ENCODE assay signal across 1 cellular context in genomic region chr16:89922884-89923639, GRCh38.
TF ChIP-seq lines count a peak whose summit lies in the region.

TSS of gene TUBB3 (plus strand) at chr16:89923342. CDS start at chr16:89923402, 60 bp downstream.

TF ChIP-seq in HepG2, 621 proteins besides CTCF, POLR2A, EP300 and RAD21 (continued from another document and continues in another):
- peak; percentile 6 for TF ChIP-seq ZBTB2 (CRISPR knock-in tag; IDR thresholded peaks at IDR 0.05; ENCODE audit: low read depth)
- no peak for TF ChIP-seq TBX3 (IDR thresholded peaks at IDR 0.05; ENCODE audit: borderline replicate concordance)
- TF ChIP-seq NBN (conservative IDR thresholded peaks at IDR 0.05): no peak
- no peak for TF ChIP-seq RCOR2 (CRISPR knock-in tag; IDR thresholded peaks at IDR 0.05)
- TF ChIP-seq ZNF414 (CRISPR knock-in tag; IDR thresholded peaks at IDR 0.05): 0 out of 2 replicates have a peak, but pooled peaks have one; percentile 70
- no peak; the same call in 1 of the 2 replicates for TF ChIP-seq TARDBP (CRISPR knock-in tag; IDR thresholded peaks at IDR 0.05)
- TF ChIP-seq FOXK1 (CRISPR knock-in tag; IDR thresholded peaks at IDR 0.05; ENCODE audit: borderline replicate concordance, low read depth): no peak
- peak; percentile 94 for TF ChIP-seq RBFOX2 (IDR thresholded peaks at IDR 0.05; ENCODE audit: low read depth, low read length)
- no peak for TF ChIP-seq CSRNP2 (CRISPR knock-in tag; conservative IDR thresholded peaks at IDR 0.05; ENCODE audit: low read depth)
- TF ChIP-seq ATAD3A (CRISPR knock-in tag; IDR thresholded peaks at IDR 0.05): no peak
- TF ChIP-seq POGK (CRISPR knock-in tag; conservative IDR thresholded peaks at IDR 0.05): peak; percentile 84
- no peak for TF ChIP-seq ZNF562 (CRISPR knock-in tag; IDR thresholded peaks at IDR 0.05; ENCODE audit: borderline replicate concordance)
- TF ChIP-seq MTA1 (CRISPR knock-in tag; IDR thresholded peaks at IDR 0.05; ENCODE audit: borderline replicate concordance): no peak
- no peak for TF ChIP-seq CERS6 (CRISPR knock-in tag; IDR thresholded peaks at IDR 0.05)
- TF ChIP-seq RBM39 (IDR thresholded peaks at IDR 0.05; ENCODE audit: low read depth, low read length, poor library complexity, severe bottlenecking): peak; percentile 79
- TF ChIP-seq ZNF639 (CRISPR knock-in tag; conservative IDR thresholded peaks at IDR 0.05): no peak
- no peak for TF ChIP-seq ZNF775 (CRISPR knock-in tag; IDR thresholded peaks at IDR 0.05; ENCODE audit: borderline replicate concordance)
- TF ChIP-seq TCF7L2 (IDR thresholded peaks at IDR 0.05; ENCODE audit: low read depth, low read length): no peak
- no peak for TF ChIP-seq ZNF136 (CRISPR knock-in tag; IDR thresholded peaks at IDR 0.05; ENCODE audit: low read depth)
- TF ChIP-seq NFATC3 (CRISPR knock-in tag; IDR thresholded peaks at IDR 0.05): no peak; the same call in 1 of the 2 replicates
- no peak for TF ChIP-seq HDAC2 (CRISPR knock-in tag; IDR thresholded peaks at IDR 0.05)
- TF ChIP-seq ZBTB3 (CRISPR knock-in tag; IDR thresholded peaks at IDR 0.05; ENCODE audit: borderline replicate concordance, low read depth): no peak
- no peak for TF ChIP-seq MEIS1 (CRISPR knock-in tag; IDR thresholded peaks at IDR 0.05; ENCODE audit: borderline replicate concordance)
- peak; percentile 52; the same call in 1 of the 2 replicates for TF ChIP-seq ZNF768 (CRISPR knock-in tag; IDR thresholded peaks at IDR 0.05)
- TF ChIP-seq SMAD9 (CRISPR knock-in tag; IDR thresholded peaks at IDR 0.05): no peak
- TF ChIP-seq YY1 (IDR thresholded peaks at IDR 0.05; ENCODE audit: insufficient read depth, insufficient replicate concordance, low read depth, low read length): peak; percentile 69
- TF ChIP-seq LBX2 (CRISPR knock-in tag; IDR thresholded peaks at IDR 0.05; ENCODE audit: borderline replicate concordance): peak; percentile 49; the same call in 1 of the 2 replicates
- no peak for TF ChIP-seq MBNL3 (CRISPR knock-in tag; conservative IDR thresholded peaks at IDR 0.05)
- TF ChIP-seq TEF (CRISPR knock-in tag; IDR thresholded peaks at IDR 0.05): 0 out of 2 replicates have a peak, but pooled peaks have one; percentile 16
- TF ChIP-seq ELF3 (CRISPR knock-in tag; IDR thresholded peaks at IDR 0.05): peak; percentile 40; the same call in 1 of the 2 replicates
- no peak; the same call in 1 of the 2 replicates for TF ChIP-seq HOXA5 (CRISPR knock-in tag; IDR thresholded peaks at IDR 0.05)
- no peak for TF ChIP-seq PAXIP1 (CRISPR knock-in tag; conservative IDR thresholded peaks at IDR 0.05)
- peak; percentile 43; the same call in 1 of the 2 replicates for TF ChIP-seq DPF2 (CRISPR knock-in tag; IDR thresholded peaks at IDR 0.05; ENCODE audit: borderline replicate concordance, low read depth)
- TF ChIP-seq ZSCAN29 (CRISPR knock-in tag; conservative IDR thresholded peaks at IDR 0.05): no peak
- TF ChIP-seq ZNF552 (CRISPR knock-in tag; IDR thresholded peaks at IDR 0.05; ENCODE audit: borderline replicate concordance): peak; percentile 60
- no peak for TF ChIP-seq ZKSCAN1 (IDR thresholded peaks at IDR 0.05; ENCODE audit: low read length)
- no peak; the same call in 1 of the 2 replicates for TF ChIP-seq ZNF670 (CRISPR knock-in tag; IDR thresholded peaks at IDR 0.05; ENCODE audit: borderline replicate concordance)
- TF ChIP-seq TCF12 (IDR thresholded peaks at IDR 0.05): no peak
- peak; percentile 84; the same call in 1 of the 2 replicates for TF ChIP-seq TCF12 (CRISPR knock-in tag; IDR thresholded peaks at IDR 0.05)
- no peak for TF ChIP-seq ZNF839 (CRISPR knock-in tag; IDR thresholded peaks at IDR 0.05; ENCODE audit: borderline replicate concordance)
- TF ChIP-seq HNF4G (IDR thresholded peaks at IDR 0.05; ENCODE audit: borderline replicate concordance, low read depth, low read length): peak; percentile 43; the same call in 1 of the 2 replicates
- TF ChIP-seq HNF4G (CRISPR knock-in tag; IDR thresholded peaks at IDR 0.05; ENCODE audit: borderline replicate concordance, low read depth): 0 out of 2 replicates have a peak, but pooled peaks have one; percentile 60
- TF ChIP-seq ZNF550 (CRISPR knock-in tag; IDR thresholded peaks at IDR 0.05; ENCODE audit: borderline replicate concordance): no peak
- TF ChIP-seq ZNF264 (CRISPR knock-in tag; IDR thresholded peaks at IDR 0.05): no peak
- TF ChIP-seq GFI1 (CRISPR knock-in tag; IDR thresholded peaks at IDR 0.05; ENCODE audit: borderline replicate concordance): no peak; the same call in 1 of the 2 replicates
- TF ChIP-seq GLI4 (CRISPR knock-in tag; IDR thresholded peaks at IDR 0.05; ENCODE audit: borderline replicate concordance): peak; percentile 59; the same call in 1 of the 2 replicates
- peak; percentile 97 for TF ChIP-seq TAF15 (IDR thresholded peaks at IDR 0.05; ENCODE audit: low read depth, low read length, poor library complexity, severe bottlenecking)
- no peak for TF ChIP-seq MTF2 (CRISPR knock-in tag; IDR thresholded peaks at IDR 0.05; ENCODE audit: borderline replicate concordance)
- TF ChIP-seq ZNF468 (CRISPR knock-in tag; IDR thresholded peaks at IDR 0.05): no peak
- no peak for TF ChIP-seq PCBP2 (optimal IDR thresholded peaks at IDR 0.05; ENCODE audit: low read depth, low read length, poor library complexity, severe bottlenecking)
- no peak for TF ChIP-seq RARA (CRISPR knock-in tag; IDR thresholded peaks at IDR 0.05)
- TF ChIP-seq TSC22D2 (CRISPR knock-in tag; IDR thresholded peaks at IDR 0.05; ENCODE audit: borderline replicate concordance): no peak
- TF ChIP-seq PPARG (CRISPR knock-in tag; conservative IDR thresholded peaks at IDR 0.05): peak; percentile 34; the same call in 1 of the 2 replicates
- TF ChIP-seq REL (CRISPR knock-in tag; conservative IDR thresholded peaks at IDR 0.05): 0 out of 2 replicates have a peak, but pooled peaks have one; percentile 31
- no peak for TF ChIP-seq LRRFIP1 (CRISPR knock-in tag; conservative IDR thresholded peaks at IDR 0.05)
